34 cellular contexts compared by ENCODE assay signal in the genomic region with DNA sequence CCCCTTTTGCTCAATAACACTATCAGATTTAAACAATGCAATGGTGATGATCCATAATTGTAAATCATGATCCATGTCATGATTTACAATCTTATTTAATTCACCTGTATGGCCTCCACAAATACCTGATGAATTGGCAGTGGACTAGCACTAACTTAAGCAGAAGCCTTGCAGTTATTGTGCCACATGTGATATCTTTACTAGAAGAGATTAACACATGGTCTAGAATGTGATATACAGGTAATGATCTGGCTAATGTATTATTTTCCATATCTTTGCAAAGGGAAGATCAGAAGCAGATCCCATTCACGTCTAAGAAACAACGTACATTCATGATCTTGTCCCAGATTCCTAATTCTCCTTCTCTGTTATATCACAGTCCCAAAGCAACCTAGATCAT.
"Had no signal": no experiment of that assay in that cellular context is flagged by ENCODE, and none has a peak within 500 bp of the region (broad histone marks: within the 10 kb centered on the region; RNA-seq: fewer than 3 reads in every experiment).

No MANE protein-coding gene starts in this region.

- H3K4me1 ChIP-seq: adrenal gland, ascending aorta, body of pancreas, breast epithelium had no signal

- DNase-seq: activated effector memory CD4-positive, alpha-beta T cell treated with anti-CD3 and anti-CD28 coated beads, Interleukin-2, amount 50 U/mL, for 16 hours; activated effector memory CD4-positive, alpha-beta T cell treated with Interleukin-2 at 50 U/mL for 16 hours; activated gamma-delta T cell; activated gamma-delta T cell treated with Interleukin-2 at 50 U/mL for 16 hours; activated naive CD4-positive, alpha-beta T cell; activated naive CD4-positive, alpha-beta T cell treated with anti-CD3 and anti-CD28 coated beads for 36 hours; activated naive CD4-positive, alpha-beta T cell treated with anti-CD3 and anti-CD28 coated beads, Interleukin-2, amount 10 ng/mL, durations not matched to agents 7 days and 5 days; activated naive CD4-positive, alpha-beta T cell treated with anti-CD3 and anti-CD28 coated beads, Interleukin-2, amount 50 U/mL, for 16 hours; activated naive CD4-positive, alpha-beta T cell treated with Interleukin-2 at 50 U/mL for 16 hours; activated naive CD8-positive, alpha-beta T cell treated with anti-CD3 and anti-CD28 coated beads for 36 hours; activated naive CD8-positive, alpha-beta T cell treated with anti-CD3 and anti-CD28 coated beads, Interleukin-2, amount 10 ng/mL, durations not matched to agents 7 days and 5 days; activated naive CD8-positive, alpha-beta T cell treated with anti-CD3 and anti-CD28 coated beads, Interleukin-2, amount 50 U/mL, for 24 hours; activated T-cell treated with anti-CD3 and anti-CD28 coated beads, Interleukin-2, amount 50 U/mL, for 1 hour; activated T-cell treated with anti-CD3 and anti-CD28 coated beads, Interleukin-2, amount 50 U/mL, for 24 hours; activated T-cell treated with anti-CD3 and anti-CD28 coated beads, Interleukin-2, amount 50 U/mL, for 4 hours; activated T-cell treated with anti-CD3 and anti-CD28 coated beads, Interleukin-2, amount 50 U/mL, for 48 hours; activated T-cell treated with anti-CD3 and anti-CD28 coated beads, Interleukin-2, amount 50 U/mL, for 72 hours; adrenal gland; amniotic stem cell; amygdala; anterior cingulate cortex; aorta; body of pancreas; brain microvascular endothelial cell; caudate nucleus; central memory CD4-positive, alpha-beta T cell; cerebellar nuclear complex had no signal

- FAIRE-seq: astrocyte, bronchial epithelial cell had no signal

- H3K4me3 ChIP-seq: adrenal gland, ascending aorta, body of pancreas, breast epithelium, cardiac muscle cell had no signal

- H3K36me3 ChIP-seq: adrenal gland, ascending aorta, brain microvascular endothelial cell, breast epithelium, cardiac muscle cell had no signal

- ATAC-seq: activated naive CD4-positive, alpha-beta T cell treated with anti-CD3 and anti-CD28 coated beads, Interleukin-2, amount 50 U/mL, for 72 hours; activated naive CD8-positive, alpha-beta T cell treated with anti-CD3 and anti-CD28 coated beads, Interleukin-2, amount 50 U/mL, for 24 hours; activated T-cell treated with anti-CD3 and anti-CD28 coated beads, Interleukin-2, amount 50 U/mL, for 4 hours; activated T-cell treated with anti-CD3 and anti-CD28 coated beads, Interleukin-2, amount 50 U/mL, for 72 hours; activated T-helper 17 cell treated with anti-CD3 and anti-CD28 coated beads, Interleukin-2, amount 50 U/mL, for 72 hours; body of pancreas had no signal

- H3K27me3 ChIP-seq: adrenal gland, ascending aorta, body of pancreas, brain microvascular endothelial cell, breast epithelium, cardiac muscle cell had no signal

- H3K27ac ChIP-seq: adrenal gland, ascending aorta, body of pancreas, brain microvascular endothelial cell, breast epithelium, cardiac muscle cell had no signal

- H3K9me3 ChIP-seq: adrenal gland, ascending aorta had no signal
